27 cellular contexts compared by ENCODE assay signal in the genomic region with DNA sequence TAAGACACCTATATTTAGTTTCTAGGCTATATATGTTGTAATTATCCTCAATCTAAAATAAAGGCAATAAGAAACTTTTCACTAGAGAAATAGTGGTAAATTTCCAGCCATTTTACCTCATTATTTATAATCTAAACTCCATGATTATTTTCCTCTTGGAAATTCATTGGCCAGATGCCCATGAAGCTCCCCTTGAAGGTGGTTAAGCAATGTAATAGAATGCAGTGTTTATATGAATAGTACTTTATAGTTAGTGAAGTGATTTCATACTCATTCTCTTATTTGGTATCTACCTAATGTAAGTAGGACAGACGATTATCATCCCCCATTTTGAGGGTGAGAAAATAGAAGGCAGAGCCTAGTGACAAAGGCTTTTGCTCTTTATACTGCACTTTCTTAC. TPM values are rescaled to one million over a fixed set of nuclear protein-coding genes. Genes with fewer than 3 reads are reported as not detected.
A peak's percentile ranks its signal among the peaks of the same experiment; 100 is the strongest.
DNase-seq lines count a peak whose midpoint lies in the region; TF ChIP-seq lines count a peak whose summit lies in the region.
"Had no signal": no experiment of that assay in that cellular context is flagged by ENCODE, and none has a peak within 500 bp of the region (broad histone marks: within the 10 kb centered on the region; RNA-seq: fewer than 3 reads in every experiment).

No MANE protein-coding gene starts in this region.

- no peak overlapping the region for H2BK5ac ChIP-seq in H9 (ENCODE audit: insufficient read length, low read length)

- peak overlapping the region; percentile 36 for H2BK120ac ChIP-seq in H9 (ENCODE audit: low read depth, low read length, poor library complexity, severe bottlenecking)

- no peak overlapping the region for H3K14ac ChIP-seq in H9 (ENCODE audit: insufficient read depth, low read length)

- no peak overlapping the region for H2BK12ac ChIP-seq in H9 (ENCODE audit: insufficient read length, low read depth, low read length)

- no peak overlapping the region for H2AK5ac ChIP-seq in H9 (ENCODE audit: insufficient read length, low read length)

- TF ChIP-seq POLR2A in spleen (IDR thresholded peaks at IDR 0.05), result no peak

- no peaks in the 10 kb centered on the region for H3K4me1 ChIP-seq in H9 (ENCODE audit: insufficient read depth, low read length)
- H3K4me1 ChIP-seq in adipocyte (ENCODE audit: control insufficient read depth, insufficient read depth, low read length), result no peaks in the 10 kb centered on the region
- H3K4me1 ChIP-seq in rectal smooth muscle tissue (ENCODE audit: control insufficient read depth, insufficient read depth, low read length), result peaks cover 11% of the 10 kb centered on the region
- peaks cover 14 to 84% (median 52%) of the 10 kb centered on the region in 6 donors for H3K4me1 ChIP-seq in spleen

- no peak overlapping the region for H2BK20ac ChIP-seq in H9 (ENCODE audit: low read depth, low read length, poor library complexity, severe bottlenecking)

- no peak overlapping the region for H3K4ac ChIP-seq in H9 (ENCODE audit: low read depth, low read length)

- H3K4me3 Mint-ChIP-seq in H9, result no peak overlapping the region
- H3K4me3 Mint-ChIP-seq: activated CD4-positive, alpha-beta T cell treated with anti-CD3 and anti-CD28 coated beads, Interleukin-2, amount 10 ng/mL, durations not matched to agents 24 days and 14 days; stimulated activated naive B cell treated with anti-CD40 and anti-IgM and Interleukin-4, amounts not matched to agents 10 μg/mL and 1 μg/mL and 100 μg/mL, for 72 hours; T-cell had no signal

- H3K27me3 ChIP-seq in H9 (ENCODE audit: insufficient read depth, low read length), result no peaks in the 10 kb centered on the region
- H3K27me3 ChIP-seq in adipocyte (replicated peaks; ENCODE audit: control insufficient read depth, insufficient read depth, low read length), result no peaks in the 10 kb centered on the region
- H3K27me3 ChIP-seq in rectal smooth muscle tissue (ENCODE audit: control insufficient read depth, insufficient read depth, low read length), result no peaks in the 10 kb centered on the region
- H3K27me3 ChIP-seq in spleen (replicated peaks in 1 of 7), result no peaks in the 10 kb centered on the region
- H3K27me3 ChIP-seq: left lung had no signal

- H3K36me3 Mint-ChIP-seq in H9 (ENCODE audit: insufficient read depth in 1 of 3, low read depth in 3 of 3), result peaks cover 2 to 24% (median 7%) of the 10 kb centered on the region in 3 experiments; a peak in 5 of 7 replicates

- H2AFZ ChIP-seq in H9 (ENCODE audit: low read length), result no peak overlapping the region

- no peaks in the 10 kb centered on the region for H3K9me3 Mint-ChIP-seq in H9
- H3K9me3 Mint-ChIP-seq: activated CD4-positive, alpha-beta T cell treated with anti-CD3 and anti-CD28 coated beads, Interleukin-2, amount 10 ng/mL, durations not matched to agents 24 days and 14 days; T-cell had no signal

- no peak overlapping the region for H4K5ac ChIP-seq in H9 (ENCODE audit: insufficient read length, low read depth, low read length)

- H3K56ac ChIP-seq in H9 (ENCODE audit: insufficient read length, low read depth, low read length), result no peak overlapping the region

- H4K8ac ChIP-seq in H9 (replicated peaks; ENCODE audit: insufficient read length, low read depth, low read length), result no peak overlapping the region

- H3K18ac ChIP-seq in H9 (ENCODE audit: insufficient read length, low read depth, low read length), result no peak overlapping the region

- peaks cover 10% of the 10 kb centered on the region for H3K79me1 ChIP-seq in H9 (ENCODE audit: insufficient read depth, low read depth, low read length, poor library complexity, severe bottlenecking)

- no peak overlapping the region for H3K23ac ChIP-seq in H9 (ENCODE audit: insufficient read length, low read depth, low read length)

- H3K9me3 ChIP-seq in H9 (ENCODE audit: control insufficient read depth, low read depth, low read length) (no peaks in the 10 kb centered on the region), adipocyte (ENCODE audit: control insufficient read depth, low read length) (no peaks in the 10 kb centered on the region), spleen (no peaks in the 10 kb centered on the region)
- H3K9me3 ChIP-seq: left lung had no signal

- no peak overlapping the region for H2BK15ac ChIP-seq in H9 (ENCODE audit: low read depth, low read length)

- H3K27me3 Mint-ChIP-seq in H9 (ENCODE audit: low read depth), result no peaks in the 10 kb centered on the region
- H3K27me3 Mint-ChIP-seq: activated CD4-positive, alpha-beta T cell treated with anti-CD3 and anti-CD28 coated beads, Interleukin-2, amount 10 ng/mL, durations not matched to agents 24 days and 14 days; stimulated activated naive B cell treated with anti-CD40 and anti-IgM and Interleukin-4, amounts not matched to agents 10 μg/mL and 1 μg/mL and 100 μg/mL, for 72 hours; T-cell had no signal

- H3K27ac Mint-ChIP-seq in H9, result no peak overlapping the region
- H3K27ac Mint-ChIP-seq: activated CD4-positive, alpha-beta T cell treated with anti-CD3 and anti-CD28 coated beads, Interleukin-2, amount 10 ng/mL, durations not matched to agents 24 days and 14 days; stimulated activated naive B cell treated with anti-CD40 and anti-IgM and Interleukin-4, amounts not matched to agents 10 μg/mL and 1 μg/mL and 100 μg/mL, for 72 hours had no signal

- TF ChIP-seq CTCF in H9 (conservative IDR thresholded peaks at IDR 0.05), result no peak
- TF ChIP-seq CTCF in fibroblast of pulmonary artery (IDR thresholded peaks at IDR 0.05; ENCODE audit: low read length, missing control alignments), result no peak
- TF ChIP-seq CTCF in spleen (IDR thresholded peaks at IDR 0.05 in 8 of 11, conservative IDR thresholded peaks at IDR 0.05 in 3 of 11), result no peak

- peaks cover 14% of the 10 kb centered on the region; the same call in 1 of the 2 replicates for H3K79me2 ChIP-seq in H9 (ENCODE audit: insufficient read depth, low read length)

- no CpG with 5 or more reads among the region's 1 CpG for WGBS in H9 (ENCODE audit: extremely low coverage, insufficient read length, low lambda C conversion rate)
- 45 to 97% (median 87%) methylated on average over 1 of the region's 1 CpG for WGBS in spleen, 5 donors

- DNase-seq in H9, result no peak
- DNase-seq in adipocyte (ENCODE audit: low read depth), result peak; percentile 8
- peak; percentile 31 for DNase-seq in fibroblast of pulmonary artery (ENCODE audit: low read depth)
- no peak for DNase-seq in spleen
- DNase-seq in Ammon's horn (ENCODE audit: low spot score), result no peak
- DNase-seq in SHP77 (lab: John Stamatoyannopoulos, UW), result no peak
- DNase-seq in activated T-cell treated with anti-CD3 and anti-CD28 coated beads, Interleukin-2, amount 50 U/mL, for 48 hours, result no peak
- DNase-seq: activated CD4-positive, alpha-beta T cell treated with anti-CD3 and anti-CD28 coated beads, Interleukin-2, amount 10 ng/mL, durations not matched to agents 24 days and 14 days; activated CD8-positive, alpha-beta memory T cell treated with anti-CD3 and anti-CD28 coated beads for 24 hours; activated gamma-delta T cell; activated T-cell treated with anti-CD3 and anti-CD28 coated beads for 4 hours; DND-41; head of caudate nucleus; islet precursor cell; left lung; mesendoderm; NCI-H1930; NCI-H524 treated with DMSO at 0.1 percent for 48 hours; OCI-M1; stimulated activated naive B cell treated with anti-CD40 and anti-IgM and Interleukin-4, amounts not matched to agents 10 μg/mL and 1 μg/mL and 100 μg/mL, for 72 hours; T-cell; WERI-Rb-1 had no signal

- H4K20me1 ChIP-seq in H9 (ENCODE audit: control insufficient read depth, insufficient read depth, insufficient read length), result no peaks in the 10 kb centered on the region

- H3K23me2 ChIP-seq in H9 (ENCODE audit: insufficient read length, low read depth, low read length, poor library complexity, severe bottlenecking), result no peaks in the 10 kb centered on the region

- H3K4me1 Mint-ChIP-seq in H9, result peaks cover 10 to 20% of the 10 kb centered on the region in 2 experiments

- H3K27ac ChIP-seq in H9 (ENCODE audit: insufficient read length, low read depth, low read length) (no peak overlapping the region), rectal smooth muscle tissue (ENCODE audit: low read depth, low read length) (peak overlapping the region; percentile 19), spleen (no peak overlapping the region)
- H3K27ac ChIP-seq: C4-2B, HL-60, KMS-11, RWPE1, WERI-Rb-1 had no signal

- H3K4me3 ChIP-seq in adipocyte (ENCODE audit: low read length) (no peak overlapping the region), fibroblast of pulmonary artery (replicated peaks; ENCODE audit: low read depth, low read length) (no peak overlapping the region), rectal smooth muscle tissue (ENCODE audit: low read length) (no peak overlapping the region), spleen (no peak overlapping the region)
- H3K4me3 ChIP-seq: left lung had no signal

- no peak overlapping the region for H3T11ph ChIP-seq in H9 (ENCODE audit: low read length)

- no peak overlapping the region for H4K91ac ChIP-seq in H9 (ENCODE audit: insufficient read length, low read depth, low read length)

- intact Hi-C loops in spleen (cut with DNase I; ENCODE audit: low total_unique reads), result no loop called here

- H3K9ac ChIP-seq in H9 (ENCODE audit: extremely low read depth, insufficient read length, low read length), result no peak overlapping the region
- no peak overlapping the region for H3K9ac ChIP-seq in adipocyte (ENCODE audit: low read length)
- H3K9ac ChIP-seq in rectal smooth muscle tissue (ENCODE audit: low read length), result no peak overlapping the region
- H3K9ac ChIP-seq: KMS-11 had no signal

- H3K36me3 ChIP-seq in adipocyte (ENCODE audit: control insufficient read depth, insufficient read depth, low read length, severe bottlenecking) (no peaks in the 10 kb centered on the region), rectal smooth muscle tissue (ENCODE audit: control insufficient read depth, insufficient read depth, low read length) (peaks cover 2% of the 10 kb centered on the region), spleen (peaks cover 0 to 3% (median 0%) of the 10 kb centered on the region in 6 donors)
- H3K36me3 ChIP-seq: left lung, WERI-Rb-1 had no signal

- no peak overlapping the region for H3K4me2 ChIP-seq in H9 (ENCODE audit: insufficient read depth, insufficient read length, low read length)
- H3K4me2 ChIP-seq: KMS-11 had no signal

RNA-seq across cellular contexts. Expression of a gene that starts 26.5 kb away (rescaled TPM):
- total RNA-seq in H9 (2021) (54.1 and 54.7 TPM in 2 replicates), spleen (10 to 100 TPM; 57.8 to 99.0 (median 72.4) TPM)
- polyA plus RNA-seq in spleen, result 10 to 100 TPM; 34.6 to 43.2 (median 39.5) TPM

RNA-seq across cellular contexts. Expression of a gene that starts 52.5 kb away (rescaled TPM):
- 13.7 and 14.2 TPM in 2 replicates for total RNA-seq in H9 (2021)
- 1 to 10 TPM; 1.6 to 6.9 (median 3.3) TPM for total RNA-seq in spleen
- 1 to 10 TPM in 1 of 3 donors, under 1 TPM in 2; 0.30 to 1.0 (median 0.44) TPM for polyA plus RNA-seq in spleen

Comparison
In these comparisons a context has a peak if more than half of its experiments do, and no peak if none do; other contexts are left out.
1. DNase-seq: peak in adipocyte (single experiment) and fibroblast of pulmonary artery (single experiment); none in H9 (single experiment), spleen (single experiment), Ammon's horn (single experiment), SHP77 (0 of 2) and activated T-cell treated with anti-CD3 and anti-CD28 coated beads, Interleukin-2, amount 50 U/mL, for 48 hours (0 of 2).